9 cellular contexts compared by ENCODE assay signal in the genomic region with DNA sequence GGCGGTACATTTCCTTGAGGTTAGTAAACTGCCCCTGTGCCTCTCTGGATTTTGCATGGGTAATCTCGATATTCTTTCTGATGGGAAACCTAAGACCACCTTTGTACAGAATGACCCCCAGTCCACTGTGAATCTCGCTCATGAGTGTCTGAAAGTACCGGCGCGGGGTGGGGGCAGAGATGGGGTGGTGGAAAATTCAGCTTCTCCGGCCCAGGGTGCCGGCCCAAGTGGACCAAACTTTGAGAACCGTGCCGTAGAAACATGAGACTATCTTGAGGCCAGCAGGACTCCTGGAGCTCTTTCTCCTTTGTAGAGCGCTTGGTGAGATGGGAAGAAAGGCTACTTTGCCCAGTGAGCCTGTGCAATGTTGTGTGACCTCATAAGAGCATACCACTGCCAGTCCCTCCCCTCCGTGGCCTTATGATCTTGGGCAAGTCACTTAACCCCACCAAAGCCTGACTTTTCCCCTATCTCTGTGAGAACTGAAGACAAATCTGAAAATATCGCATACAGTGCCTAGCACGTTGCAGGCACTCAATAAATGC. TPM values are rescaled to one million over a fixed set of nuclear protein-coding genes. Genes with fewer than 3 reads are reported as not detected.
DNase-seq lines count a peak whose midpoint lies in the region; ATAC-seq and TF ChIP-seq lines count a peak whose summit lies in the region.
"Had no signal": no experiment of that assay in that cellular context is flagged by ENCODE, and none has a peak within 500 bp of the region (broad histone marks: within the 10 kb centered on the region; RNA-seq: fewer than 3 reads in every experiment).

No MANE protein-coding gene starts in this region.

- DNase-seq in endothelial cell (ENCODE audit: low spot score) (no peak), lower lobe of right lung (no peak), testis (no peak), erythroblast (lab: John Stamatoyannopoulos, UW) (no peak), DMS153 (lab: John Stamatoyannopoulos, UW) (no peak), DMS79 treated with DMSO at 0.1 percent for 48 hours (lab: John Stamatoyannopoulos, UW) (no peak)
- DNase-seq: activated T-cell treated with anti-CD3 and anti-CD28 coated beads, Interleukin-2, amount 50 U/mL, for 24 hours had no signal

- H3K27ac Mint-ChIP-seq in endothelial cell (ENCODE audit: unreplicated experiment): no peak overlapping the region
- H3K27ac Mint-ChIP-seq: activated T-cell treated with anti-CD3 and anti-CD28 coated beads, Interleukin-2, amount 50 U/mL, for 24 hours had no signal

- peak overlapping the region; percentile 13 for H3K4me3 Mint-ChIP-seq in endothelial cell (ENCODE audit: unreplicated experiment)
- H3K4me3 Mint-ChIP-seq: activated T-cell treated with anti-CD3 and anti-CD28 coated beads, Interleukin-2, amount 50 U/mL, for 24 hours had no signal

- H3K36me3 ChIP-seq in HUES64 (ENCODE audit: insufficient read depth, low read length) (no peaks in the 10 kb centered on the region), lower lobe of right lung (no peaks in the 10 kb centered on the region), testis (ENCODE audit: low read depth, missing control alignments) (no peaks in the 10 kb centered on the region)

- H3K27me3 ChIP-seq in HUES64 (ENCODE audit: insufficient read depth, low read length) (peaks cover 11% of the 10 kb centered on the region), lower lobe of right lung (ENCODE audit: low read depth) (no peaks in the 10 kb centered on the region), testis (no peaks in the 10 kb centered on the region)

- TF ChIP-seq POLR2A in testis (IDR thresholded peaks at IDR 0.05) (no peak), erythroblast (IDR thresholded peaks at IDR 0.05; ENCODE audit: low read length) (no peak)

- H3K4me1 Mint-ChIP-seq in endothelial cell (ENCODE audit: unreplicated experiment): no peaks in the 10 kb centered on the region

- H3K9me3 ChIP-seq in HUES64 (ENCODE audit: insufficient read depth, low read depth, low read length): peaks cover 8% of the 10 kb centered on the region; the same call in 1 of the 2 replicates
- peaks cover 5% of the 10 kb centered on the region for H3K9me3 ChIP-seq in lower lobe of right lung
- H3K9me3 ChIP-seq in testis: no peaks in the 10 kb centered on the region

- H3K9me3 Mint-ChIP-seq in endothelial cell (ENCODE audit: unreplicated experiment): peaks cover 4% of the 10 kb centered on the region
- H3K9me3 Mint-ChIP-seq: activated T-cell treated with anti-CD3 and anti-CD28 coated beads, Interleukin-2, amount 50 U/mL, for 24 hours had no signal

- H3K4me3 ChIP-seq in HUES64 (ENCODE audit: low read length) (peak overlapping the region; percentile 61), lower lobe of right lung (peak overlapping the region; percentile 47), testis (peak overlapping the region; percentile 50 to 62)

- intact Hi-C loops in lower lobe of right lung (cut with DNase I): no loop called here
- intact Hi-C loops in testis (cut with DNase I; ENCODE audit: low total_unique reads): no loop called here

- H3K27ac ChIP-seq in HUES64 (ENCODE audit: low read depth, low read length) (no peak overlapping the region), lower lobe of right lung (peak overlapping the region; percentile 64), testis (no peak overlapping the region)

- H3K9ac ChIP-seq in HUES64 (ENCODE audit: low read depth, low read length): peak overlapping the region; percentile 26

- ATAC-seq in lower lobe of right lung (peak; percentile 6 to 34), GM18861 (IDR thresholded peaks at IDR 0.05; ENCODE audit: unreplicated experiment) (no peak)

- H3K27me3 Mint-ChIP-seq in endothelial cell (ENCODE audit: unreplicated experiment): peaks cover 8% of the 10 kb centered on the region

- no peak for TF ChIP-seq CTCF in endothelial cell (IDR thresholded peaks at IDR 0.05; ENCODE audit: unreplicated experiment)
- TF ChIP-seq CTCF in lower lobe of right lung (IDR thresholded peaks at IDR 0.05): no peak
- TF ChIP-seq CTCF in testis (IDR thresholded peaks at IDR 0.05): no peak

- no peaks in the 10 kb centered on the region for H3K36me3 Mint-ChIP-seq in endothelial cell (ENCODE audit: low read depth, unreplicated experiment)

- 91% methylated on average over 12 of the region's 14 CpGs for WGBS in HUES64
- WGBS in testis, 2 donors: 57 to 67% methylated on average over 14 of the region's 14 CpGs

- H3K4me1 ChIP-seq in HUES64 (ENCODE audit: insufficient read depth, low read length) (no peaks in the 10 kb centered on the region), lower lobe of right lung (no peaks in the 10 kb centered on the region), testis (no peaks in the 10 kb centered on the region)

RNA-seq across cellular contexts. Expression of a gene that starts 40.3 kb away (rescaled TPM):
- polyA plus RNA-seq in HUES64 (2013, experiment 1 of 2): 8.2 TPM
- polyA plus RNA-seq in HUES64 (2013, experiment 2 of 2): 6.3 TPM
- total RNA-seq in endothelial cell (ENCODE audit: unreplicated experiment): 10.3 TPM
- total RNA-seq in lower lobe of right lung: 116 TPM
- 1 to 10 TPM; 2.7 to 3.0 TPM for total RNA-seq in testis
- 8.1 TPM for polyA plus RNA-seq in testis (ENCODE audit: insufficient read depth, low read depth, low replicate concordance)

Comparison
In these comparisons a context has a peak if more than half of its experiments do, and no peak if none do; other contexts are left out.
1. RNA of a gene that starts 40.3 kb away (total RNA-seq): 116 TPM in lower lobe of right lung (single experiment); 10.3 TPM in endothelial cell (single experiment) and 2.7 to 3.0 TPM in testis; every median in the first group is over 10 times any median in the second.
2. Peak in every context shown above with its lines, with median percentiles within 50 percentile points of each other: H3K4me3 ChIP-seq.